Comparison of ENCODE assay signal across 8 cellular contexts in the genomic region with DNA sequence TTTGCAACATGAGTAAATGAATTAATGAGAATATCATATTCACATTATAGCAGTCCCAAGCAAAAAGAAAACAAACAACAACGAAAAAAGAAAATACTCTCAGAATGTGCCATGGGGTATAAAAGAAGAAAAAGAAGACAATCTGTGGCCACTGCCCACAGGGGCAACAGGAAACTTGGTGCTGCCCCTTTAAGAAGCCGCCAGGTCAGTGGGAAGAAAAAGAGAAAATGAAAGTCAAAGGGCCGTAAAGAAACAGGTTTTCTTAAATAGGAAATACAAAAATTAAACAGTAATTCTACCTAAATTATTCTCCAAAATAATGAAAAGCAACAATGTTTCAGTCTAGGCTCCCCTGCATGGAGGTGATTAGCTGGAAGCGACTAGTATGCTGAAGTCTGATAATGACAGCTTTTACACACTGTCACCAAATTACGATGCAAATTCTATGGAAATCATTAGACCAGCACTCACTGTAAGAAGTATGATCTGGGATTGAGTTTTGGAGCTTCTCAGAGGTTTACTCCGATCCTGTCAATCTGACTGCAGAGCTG. TPM values are rescaled to one million over a fixed set of nuclear protein-coding genes. Genes with fewer than 3 reads are reported as not detected.
DNase-seq lines count a peak whose midpoint lies in the region; ATAC-seq and TF ChIP-seq lines count a peak whose summit lies in the region.

No MANE protein-coding gene starts in this region.

- H3K4me3 ChIP-seq in astrocyte of the spinal cord (ENCODE audit: low read depth, low read length) (peak overlapping the region; percentile 29), Caco-2 (ENCODE audit: low read depth, low read length) (no peak overlapping the region)

- BruUV-seq in Caco-2 (replicated peaks; lab: Mats Ljungman, UMichigan) = no TSS peak

- H3K27me3 Mint-ChIP-seq in natural killer cell (ENCODE audit: low read depth in 2 of 2) (no peaks in the 10 kb centered on the region), Caco-2 (ENCODE audit: insufficient read depth, unreplicated experiment) (no peaks in the 10 kb centered on the region)

- H3K9me3 Mint-ChIP-seq in natural killer cell (no peaks in the 10 kb centered on the region), Caco-2 (ENCODE audit: unreplicated experiment) (no peaks in the 10 kb centered on the region)

- POLR2A ChIA-PET in Caco-2 (lab: Charles Lee) = no interaction called here

- intact Hi-C loops in natural killer cell (cut with micrococcal nuclease) (no loop called here), posterior vena cava (cut with DNase I) (loop anchor here in 1 of 2 donors (2.0 kb wide), 1 partner anchor 309 kb away; no protein-coding TSS in a partner anchor), Caco-2 (cut with micrococcal nuclease; ENCODE audit: unreplicated experiment) (no loop called here)

- H3K9me3 ChIP-seq in Caco-2 = no peaks in the 10 kb centered on the region

- H3K4me3 Mint-ChIP-seq in natural killer cell = peak overlapping the region; percentile 90
- H3K4me3 Mint-ChIP-seq in Caco-2 (ENCODE audit: unreplicated experiment) = no peak overlapping the region

- no peaks in the 10 kb centered on the region for H3K36me3 Mint-ChIP-seq in natural killer cell
- H3K36me3 Mint-ChIP-seq in Caco-2 (ENCODE audit: insufficient read depth, unreplicated experiment) = no peaks in the 10 kb centered on the region

- H3K4me1 Mint-ChIP-seq in natural killer cell = peaks cover 31 to 48% of the 10 kb centered on the region in 2 donors
- H3K4me1 Mint-ChIP-seq in Caco-2 (ENCODE audit: low read depth, unreplicated experiment) = peaks cover 25% of the 10 kb centered on the region

- DNase-seq in astrocyte of the spinal cord (ENCODE audit: low read depth, low spot score) (no peak), natural killer cell (no peak), posterior vena cava (ENCODE audit: low spot score) (no peak), Caco-2 (no peak)

- H3K4me1 ChIP-seq in Caco-2 = peaks cover 26% of the 10 kb centered on the region

- CTCF ChIA-PET in Caco-2 (lab: Charles Lee) = no interaction called here

- H3K27me3 ChIP-seq in Caco-2 (replicated peaks; ENCODE audit: control insufficient read depth, insufficient read depth, low read length) = no peaks in the 10 kb centered on the region

- no peaks in the 10 kb centered on the region for H3K36me3 ChIP-seq in Caco-2 (ENCODE audit: control insufficient read depth, insufficient read depth, low read length)

- peak; percentile 47 for ATAC-seq in GM19025 (IDR thresholded peaks at IDR 0.05; ENCODE audit: low read depth, unreplicated experiment)
- ATAC-seq in HG03354 (IDR thresholded peaks at IDR 0.05; ENCODE audit: poor library complexity, severe bottlenecking, unreplicated experiment) = peak; percentile 73
- ATAC-seq in natural killer cell = peak; percentile 55 to 67 (median 61)
- ATAC-seq in GM19397 (IDR thresholded peaks at IDR 0.05; ENCODE audit: unreplicated experiment) = no peak
- no peak for ATAC-seq in HG03039 (IDR thresholded peaks at IDR 0.05; ENCODE audit: unreplicated experiment)

- TF ChIP-seq CTCF in astrocyte of the spinal cord (IDR thresholded peaks at IDR 0.05; ENCODE audit: low read depth, low read length) = no peak
- TF ChIP-seq CTCF in natural killer cell (IDR thresholded peaks at IDR 0.05) = no peak
- TF ChIP-seq CTCF in Caco-2 (IDR thresholded peaks at IDR 0.05; ENCODE audit: insufficient read depth in 1 of 2, low read depth in 1 of 2, low read length in 1 of 2, severe bottlenecking in 1 of 2, unreplicated experiment in 1 of 2) = no peak

- H3K27ac Mint-ChIP-seq in natural killer cell (peak overlapping the region; percentile 91 to 97), Caco-2 (ENCODE audit: unreplicated experiment) (no peak overlapping the region)

- in situ Hi-C loops in astrocyte of the spinal cord (cut with HindIII; ENCODE audit: low sequenced_read_pairs) = no loop called here

RNA-seq across cellular contexts. Expression of a gene that starts 23.6 kb away (rescaled TPM):
- total RNA-seq in natural killer cell (10 to 100 TPM; 23.6 to 31.0 (median 26.4) TPM), posterior vena cava (10 to 100 TPM; 14.9 to 20.1 TPM), Caco-2 (2022) (25.5 and 31.1 TPM in 2 replicates)

Comparison
In these comparisons a context has a peak if more than half of its experiments do, and no peak if none do; other contexts are left out.
1. ATAC-seq: peak in GM19025 (single experiment), HG03354 (single experiment) and natural killer cell (3 of 3); none in GM19397 (single experiment) and HG03039 (single experiment).